26 cellular contexts compared by ENCODE assay signal in the genomic region with DNA sequence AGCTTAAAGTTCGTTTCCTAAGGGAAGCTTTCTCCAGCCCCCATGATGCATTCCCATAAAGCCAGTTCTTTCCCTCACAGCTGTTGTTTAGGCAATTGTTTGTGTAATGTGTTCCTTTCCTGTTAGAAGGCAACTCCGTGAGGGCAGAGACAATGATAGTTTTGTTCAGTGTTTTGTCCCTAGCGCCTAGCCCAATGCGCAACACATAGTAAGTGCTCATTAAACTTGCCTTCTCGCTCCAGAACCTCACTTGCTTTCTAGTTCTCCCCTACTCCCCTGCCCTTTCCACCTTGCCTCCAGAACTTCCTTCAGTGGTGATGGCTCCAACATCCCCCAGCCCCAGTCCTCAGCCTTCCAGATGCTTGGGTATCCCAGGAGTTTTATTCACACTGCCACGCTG.
"Had no signal": no experiment of that assay in that cellular context is flagged by ENCODE, and none has a peak within 500 bp of the region (broad histone marks: within the 10 kb centered on the region; RNA-seq: fewer than 3 reads in every experiment).

No MANE protein-coding gene starts in this region.

- H3K4me3 Mint-ChIP-seq: dendritic cell treated with granulocyte-macrophage colony-stimulating factor and Interleukin-4, amounts not matched to agents 40 ng/mL and 50 ng/mL, for 4 days; immature natural killer cell; mesothelial cell of epicardium; naive B cell; stimulated activated effector memory CD8-positive, alpha-beta T cell treated with anti-CD3 and anti-CD28 coated beads, Interleukin-12 subunit alpha, Interleukin-12 subunit beta, amount 100 ng/mL, for 72 hours had no signal

- H3K36me3 Mint-ChIP-seq: mesothelial cell of epicardium; naive B cell; stimulated activated effector memory CD8-positive, alpha-beta T cell treated with anti-CD3 and anti-CD28 coated beads, Interleukin-12 subunit alpha, Interleukin-12 subunit beta, amount 100 ng/mL, for 72 hours had no signal

- H3K36me3 ChIP-seq: colonic mucosa, lower lobe of right lung, neutrophil, sigmoid colon, stomach, thoracic aorta, tibial nerve, upper lobe of left lung had no signal

- H3K9me3 ChIP-seq: colonic mucosa, lower lobe of right lung, mucosa of descending colon, neutrophil, sigmoid colon, stomach, thoracic aorta, tibial nerve, upper lobe of left lung had no signal

- H3K4me1 ChIP-seq: colonic mucosa, lower lobe of right lung, parathyroid adenoma, sigmoid colon, stomach, upper lobe of left lung had no signal

- ATAC-seq: left ventricle myocardium superior; lower lobe of right lung; mucosa of descending colon; stimulated activated effector memory CD8-positive, alpha-beta T cell treated with anti-CD3 and anti-CD28 coated beads, Interleukin-12 subunit alpha, Interleukin-12 subunit beta, amount 100 ng/mL, for 72 hours had no signal

- H3K9ac ChIP-seq: parathyroid adenoma had no signal

- H3K27ac Mint-ChIP-seq: dendritic cell treated with granulocyte-macrophage colony-stimulating factor and Interleukin-4, amounts not matched to agents 40 ng/mL and 50 ng/mL, for 4 days; mesothelial cell of epicardium; progenitor cell of endocrine pancreas; stimulated activated effector memory CD8-positive, alpha-beta T cell treated with anti-CD3 and anti-CD28 coated beads, Interleukin-12 subunit alpha, Interleukin-12 subunit beta, amount 100 ng/mL, for 72 hours had no signal

- H2AFZ ChIP-seq: parathyroid adenoma had no signal

- DNase-seq: central memory CD4-positive, alpha-beta T cell; colonic mucosa; effector memory CD4-positive, alpha-beta T cell; hypothalamus; immature natural killer cell; islet precursor cell; kidney glomerular epithelial cell; left ventricle myocardium superior; lower lobe of right lung; mesenchymal stem cell; mucosa of descending colon; naive B cell; sigmoid colon; stimulated activated CD4-positive, alpha-beta T cell treated with anti-CD3 and anti-CD28 coated beads, Interleukin-2, amount 100 ng/mL, for 24 hours; stimulated activated CD4-positive, alpha-beta T cell treated with anti-CD3 and anti-CD28 coated beads, Interleukin-4, amount 100 ng/mL, for 24 hours; stimulated activated naive CD4-positive, alpha-beta T cell treated with Interleukin-2 at 50 U/mL for 16 hours; stomach had no signal

- H3K27me3 Mint-ChIP-seq: dendritic cell treated with granulocyte-macrophage colony-stimulating factor and Interleukin-4, amounts not matched to agents 40 ng/mL and 50 ng/mL, for 4 days had no signal

- H3K79me2 ChIP-seq: parathyroid adenoma had no signal

- H3K9me3 Mint-ChIP-seq: dendritic cell treated with granulocyte-macrophage colony-stimulating factor and Interleukin-4, amounts not matched to agents 40 ng/mL and 50 ng/mL, for 4 days; immature natural killer cell; mesothelial cell of epicardium; naive B cell; stimulated activated effector memory CD8-positive, alpha-beta T cell treated with anti-CD3 and anti-CD28 coated beads, Interleukin-12 subunit alpha, Interleukin-12 subunit beta, amount 100 ng/mL, for 72 hours had no signal

- H3K4me3 ChIP-seq: colonic mucosa, lower lobe of right lung, mucosa of descending colon, sigmoid colon, stomach, thoracic aorta, tibial nerve, upper lobe of left lung had no signal

- H3K27me3 ChIP-seq: colonic mucosa, neutrophil, tibial nerve, upper lobe of left lung had no signal

- H3K27ac ChIP-seq: colonic mucosa, lower lobe of right lung, neutrophil, parathyroid adenoma, sigmoid colon, stomach, thoracic aorta, tibial nerve, upper lobe of left lung had no signal

- H3K4me1 Mint-ChIP-seq: naive B cell; stimulated activated effector memory CD8-positive, alpha-beta T cell treated with anti-CD3 and anti-CD28 coated beads, Interleukin-12 subunit alpha, Interleukin-12 subunit beta, amount 100 ng/mL, for 72 hours had no signal
